25 cellular contexts compared by ENCODE assay signal in the genomic region with DNA sequence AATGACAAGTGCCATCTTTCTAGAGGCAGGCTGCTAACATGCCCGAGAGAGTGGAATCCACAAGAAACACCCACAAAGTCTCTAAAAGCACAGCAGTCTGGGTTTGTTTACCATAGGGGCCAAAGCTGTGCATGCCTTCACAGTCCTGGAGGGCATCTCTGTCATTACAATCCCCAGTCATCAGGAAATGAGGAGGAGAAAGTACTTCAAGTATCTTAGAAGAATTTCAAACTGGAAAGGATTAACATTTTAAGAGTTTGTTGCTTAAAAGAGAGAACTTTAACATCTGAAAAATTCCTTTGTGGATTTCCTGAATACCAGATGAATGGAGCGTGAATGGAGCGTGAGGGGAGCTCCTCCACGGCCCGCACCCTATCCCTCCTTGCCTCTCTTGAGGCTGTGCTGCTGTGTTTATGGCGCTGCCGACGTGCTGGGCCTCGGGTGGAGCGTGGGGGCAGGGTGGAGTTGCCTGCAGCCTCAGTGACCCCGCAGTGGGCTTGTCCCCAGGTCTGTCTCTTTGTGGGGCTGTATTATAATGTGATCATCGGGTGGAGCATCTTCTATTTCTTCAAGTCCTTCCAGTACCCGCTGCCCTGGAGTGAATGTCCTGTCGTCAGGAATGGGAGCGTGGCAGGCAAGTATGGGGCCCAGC. TPM values are rescaled to one million over a fixed set of nuclear protein-coding genes. Genes with fewer than 3 reads are reported as not detected.
DNase-seq lines count a peak whose midpoint lies in the region; ATAC-seq and TF ChIP-seq lines count a peak whose summit lies in the region.
"Had no signal": no experiment of that assay in that cellular context is flagged by ENCODE, and none has a peak within 500 bp of the region (broad histone marks: within the 10 kb centered on the region; RNA-seq: fewer than 3 reads in every experiment).

No MANE protein-coding gene starts in this region.

- H3K4me2 ChIP-seq in IMR-90 (ENCODE audit: low read depth, low read length) (no peak overlapping the region), OCI-LY7 (ENCODE audit: low read length) (no peak overlapping the region)

- H4K5ac ChIP-seq in IMR-90 (ENCODE audit: low read depth, low read length): no peak overlapping the region

- H3K36me3 Mint-ChIP-seq in activated CD8-positive, alpha-beta T cell treated with anti-CD3 and anti-CD28 coated beads, Interleukin-2, amount 10 ng/mL, durations not matched to agents 7 days and 5 days (ENCODE audit: low read depth): no peaks in the 10 kb centered on the region
- H3K36me3 Mint-ChIP-seq: activated naive CD4-positive, alpha-beta T cell treated with anti-CD3 and anti-CD28 coated beads, Interleukin-2, amount 10 ng/mL, durations not matched to agents 7 days and 5 days had no signal

- H3K79me1 ChIP-seq in IMR-90 (ENCODE audit: low read depth in 1 of 2, low read length in 2 of 2): no peaks in the 10 kb centered on the region

- no peak overlapping the region for H2BK15ac ChIP-seq in IMR-90 (ENCODE audit: low read depth, low read length)

- TF ChIP-seq RAD21 in IMR-90 (IDR thresholded peaks at IDR 0.05; ENCODE audit: low read length): no peak

- no peak overlapping the region for H2AK5ac ChIP-seq in IMR-90 (ENCODE audit: low read depth, low read length)

- H3K27me3 ChIP-seq in BE2C: no peaks in the 10 kb centered on the region
- peaks cover 16% of the 10 kb centered on the region; the same call in 1 of the 2 replicates for H3K27me3 ChIP-seq in IMR-90 (ENCODE audit: control insufficient read depth, insufficient read depth, low read length)
- H3K27me3 ChIP-seq: heart left ventricle, MG63, right atrium auricular region had no signal

- H3K27ac ChIP-seq in IMR-90 (ENCODE audit: insufficient read depth, low read length) (no peak overlapping the region), OCI-LY7 (ENCODE audit: low read depth, low read length, poor library complexity, severe bottlenecking) (no peak overlapping the region)
- H3K27ac ChIP-seq: heart left ventricle, right atrium auricular region had no signal

- no peaks in the 10 kb centered on the region for H3K9me1 ChIP-seq in IMR-90 (ENCODE audit: insufficient read depth, low read length)

- no TSS peak for BruUV-seq in IMR-90 (replicated peaks; lab: Mats Ljungman, UMichigan)
- no TSS peak for BruUV-seq in OCI-LY7 (replicated peaks; lab: Mats Ljungman, UMichigan)

- H2AFZ ChIP-seq in IMR-90 (replicated peaks; ENCODE audit: low read length, poor library complexity): no peak overlapping the region
- no peak overlapping the region for H2AFZ ChIP-seq in OCI-LY7 (ENCODE audit: low read length)

- no peak overlapping the region for H3K56ac ChIP-seq in IMR-90 (ENCODE audit: extremely low read depth, insufficient read depth, low read length)

- no peaks in the 10 kb centered on the region for H3K79me2 ChIP-seq in OCI-LY7 (ENCODE audit: insufficient read depth, low read depth, low read length)

- H3K23ac ChIP-seq in IMR-90 (ENCODE audit: low read depth, low read length): no peak overlapping the region

- POLR2A ChIA-PET in IMR-90 (lab: Charles Lee; ENCODE audit: unreplicated experiment): no interaction called here
- POLR2A ChIA-PET in OCI-LY7 (lab: Charles Lee): interaction anchor here (0.7 kb wide), 1 partner anchor 12 kb away, joined by 3 read pairs; no protein-coding TSS in a partner anchor
- POLR2A ChIA-PET in activated CD8-positive, alpha-beta T cell treated with anti-CD3 and anti-CD28 coated beads, Interleukin-2, amount 10 ng/mL, durations not matched to agents 7 days and 5 days (lab: Charles Lee): no interaction called here

- H3K9me2 ChIP-seq in OCI-LY7 (ENCODE audit: insufficient read depth, low read length): no peaks in the 10 kb centered on the region

- no peak overlapping the region for H2BK120ac ChIP-seq in IMR-90 (ENCODE audit: low read depth, low read length)

- 0 out of 2 replicates have a peak, but pooled peaks have one; percentile 6 for TF ChIP-seq CTCF in BE2C (IDR thresholded peaks at IDR 0.05; ENCODE audit: low read depth, low read length)
- 0 out of 2 replicates have a peak, but pooled peaks have one; percentile 10 for TF ChIP-seq CTCF in IMR-90 (conservative IDR thresholded peaks at IDR 0.05; ENCODE audit: low read depth, low read length)
- TF ChIP-seq CTCF in retinal pigment epithelial cell (conservative IDR thresholded peaks at IDR 0.05; ENCODE audit: low read depth, low read length): peak; percentile 23
- no peak for TF ChIP-seq CTCF in OCI-LY7 (conservative IDR thresholded peaks at IDR 0.05; ENCODE audit: low read length)

- no peak overlapping the region for H2AK9ac ChIP-seq in IMR-90 (replicated peaks; ENCODE audit: low read depth, low read length, poor library complexity)

- H3K4me3 Mint-ChIP-seq in activated CD8-positive, alpha-beta T cell treated with anti-CD3 and anti-CD28 coated beads, Interleukin-2, amount 10 ng/mL, durations not matched to agents 7 days and 5 days: no peak overlapping the region
- H3K4me3 Mint-ChIP-seq: activated naive CD4-positive, alpha-beta T cell treated with anti-CD3 and anti-CD28 coated beads, Interleukin-2, amount 10 ng/mL, durations not matched to agents 7 days and 5 days had no signal

- no peak overlapping the region for H3K9ac ChIP-seq in IMR-90 (ENCODE audit: low read depth, low read length)

- CTCF ChIA-PET in IMR-90 (lab: Yijun Ruan, JAX) (no interaction called here), OCI-LY7 (lab: Charles Lee; ENCODE audit: unreplicated experiment) (no interaction called here)
- CTCF ChIA-PET in activated CD8-positive, alpha-beta T cell treated with anti-CD3 and anti-CD28 coated beads, Interleukin-2, amount 10 ng/mL, durations not matched to agents 7 days and 5 days (lab: Charles Lee): no interaction called here

- intact Hi-C loops in IMR-90 (cut with micrococcal nuclease) (no loop called here), OCI-LY7 (cut with micrococcal nuclease; ENCODE audit: unreplicated experiment) (no loop called here)

- H3K36me3 ChIP-seq in BE2C (no peaks in the 10 kb centered on the region), IMR-90 (ENCODE audit: control insufficient read depth, insufficient read depth, low read length) (no peaks in the 10 kb centered on the region), OCI-LY7 (ENCODE audit: insufficient read depth, low read length) (no peaks in the 10 kb centered on the region)
- H3K36me3 ChIP-seq: heart left ventricle, MG63, right atrium auricular region had no signal

- H4K8ac ChIP-seq in IMR-90 (ENCODE audit: low read depth in 2 of 2, low read length in 2 of 2): peak overlapping the region in 1 of 2 experiments; percentile 10; a peak in 1 of 4 replicates

- no peak for DNase-seq in BE2C
- peak; percentile 30 for DNase-seq in IMR-90
- DNase-seq in hepatic stellate cell (ENCODE audit: low spot score): peak; percentile 30
- DNase-seq in retinal pigment epithelial cell (ENCODE audit: low read depth): peak; percentile 33
- DNase-seq in OCI-LY7 (ENCODE audit: low spot score): no peak
- DNase-seq in HPDE6-E6E7 (ENCODE audit: extremely low spot score): no peak
- DNase-seq in activated CD8-positive, alpha-beta T cell treated with anti-CD3 and anti-CD28 coated beads, Interleukin-2, amount 10 ng/mL, durations not matched to agents 7 days and 5 days: no peak
- DNase-seq: activated naive CD4-positive, alpha-beta T cell treated with anti-CD3 and anti-CD28 coated beads, Interleukin-2, amount 10 ng/mL, durations not matched to agents 7 days and 5 days; activated T-cell treated with anti-CD3 and anti-CD28 coated beads, Interleukin-2, amount 50 U/mL, for 48 hours; COR-L47; effector CD8-positive, alpha-beta T cell; GOT3; heart left ventricle; left ventricle myocardium superior; MG63; mucosa of descending colon; NCI-H1436 treated with DMSO at 0.1 percent for 48 hours; NCI-H2171; NCI-H526 treated with DMSO at 0.1 percent for 48 hours; stimulated activated CD4-positive, alpha-beta T cell treated with anti-CD3 and anti-CD28 coated beads, Interleukin-15, amount 100 ng/mL, for 24 hours; substantia nigra; T1000 had no signal

- in situ Hi-C loops in IMR-90 (cut with MboI; ENCODE audit: low sequenced_read_pairs): no loop called here

- H3K27ac Mint-ChIP-seq in activated CD8-positive, alpha-beta T cell treated with anti-CD3 and anti-CD28 coated beads, Interleukin-2, amount 10 ng/mL, durations not matched to agents 7 days and 5 days: no peak overlapping the region
- H3K27ac Mint-ChIP-seq: activated naive CD4-positive, alpha-beta T cell treated with anti-CD3 and anti-CD28 coated beads, Interleukin-2, amount 10 ng/mL, durations not matched to agents 7 days and 5 days had no signal

- H3K4me3 ChIP-seq in BE2C (ENCODE audit: low read depth, low read length): no peak overlapping the region
- H3K4me3 ChIP-seq in IMR-90 (ENCODE audit: insufficient read depth, low read depth, low read length): no peak overlapping the region
- no peak overlapping the region for H3K4me3 ChIP-seq in retinal pigment epithelial cell (ENCODE audit: low read length)
- no peak overlapping the region for H3K4me3 ChIP-seq in OCI-LY7 (ENCODE audit: low read depth, low read length, poor library complexity, severe bottlenecking)
- H3K4me3 ChIP-seq: heart left ventricle, MG63, mucosa of descending colon, right atrium auricular region had no signal

- H3K9me3 ChIP-seq in BE2C: no peaks in the 10 kb centered on the region
- H3K9me3 ChIP-seq in IMR-90 (ENCODE audit: control insufficient read depth, insufficient read depth, low read length): peaks cover 1% of the 10 kb centered on the region; the same call in 1 of the 2 replicates
- no peaks in the 10 kb centered on the region for H3K9me3 ChIP-seq in OCI-LY7 (ENCODE audit: low read length)
- H3K9me3 ChIP-seq: mucosa of descending colon, right atrium auricular region had no signal

- no peak overlapping the region for H3K14ac ChIP-seq in IMR-90 (replicated peaks; ENCODE audit: low read depth, low read length)

- ATAC-seq in IMR-90 (ENCODE audit: low read depth): peak; percentile 83
- no peak for ATAC-seq in GM18498 (IDR thresholded peaks at IDR 0.05; ENCODE audit: unreplicated experiment)
- no peak for ATAC-seq in activated CD8-positive, alpha-beta T cell treated with anti-CD3 and anti-CD28 coated beads, Interleukin-2, amount 10 ng/mL, durations not matched to agents 7 days and 5 days
- ATAC-seq: activated CD4-positive, CD25-positive, alpha-beta regulatory T cell treated with anti-CD3 and anti-CD28 coated beads, Interleukin-2, amount 50 U/mL, for 24 hours; heart left ventricle; left ventricle myocardium superior; mucosa of descending colon had no signal

- peak overlapping the region; percentile 46 for H2BK5ac ChIP-seq in IMR-90 (ENCODE audit: low read depth, low read length, poor library complexity, severe bottlenecking)

- H4K20me1 ChIP-seq in IMR-90 (ENCODE audit: insufficient read depth, low read length) (no peaks in the 10 kb centered on the region), OCI-LY7 (ENCODE audit: insufficient read depth, low read length) (no peaks in the 10 kb centered on the region)

- no peak overlapping the region for H3K4ac ChIP-seq in IMR-90 (ENCODE audit: low read depth, low read length)

- H3K9me3 Mint-ChIP-seq in activated CD8-positive, alpha-beta T cell treated with anti-CD3 and anti-CD28 coated beads, Interleukin-2, amount 10 ng/mL, durations not matched to agents 7 days and 5 days (ENCODE audit: insufficient read depth): no peaks in the 10 kb centered on the region
- H3K9me3 Mint-ChIP-seq: activated naive CD4-positive, alpha-beta T cell treated with anti-CD3 and anti-CD28 coated beads, Interleukin-2, amount 10 ng/mL, durations not matched to agents 7 days and 5 days had no signal

- H3K27me3 Mint-ChIP-seq in activated CD8-positive, alpha-beta T cell treated with anti-CD3 and anti-CD28 coated beads, Interleukin-2, amount 10 ng/mL, durations not matched to agents 7 days and 5 days (ENCODE audit: low read depth): peaks cover 7% of the 10 kb centered on the region

- H3K18ac ChIP-seq in IMR-90 (ENCODE audit: low read depth, low read length): no peak overlapping the region

- H4K91ac ChIP-seq in IMR-90 (ENCODE audit: insufficient read depth, low read depth, low read length): no peak overlapping the region

- no peak overlapping the region for H2BK20ac ChIP-seq in IMR-90 (ENCODE audit: low read depth, low read length)

- H3K4me1 ChIP-seq in BE2C (peaks cover 38% of the 10 kb centered on the region), IMR-90 (ENCODE audit: control insufficient read depth, insufficient read depth, low read length) (peaks cover 7% of the 10 kb centered on the region), OCI-LY7 (ENCODE audit: insufficient read depth, low read length, poor library complexity, severe bottlenecking) (no peaks in the 10 kb centered on the region)

- no peak for TF ChIP-seq POLR2A in IMR-90 (IDR thresholded peaks at IDR 0.05; ENCODE audit: low read depth, low read length)

- WGBS in IMR-90 (ENCODE audit: extremely low coverage in 2 of 2, insufficient read length in 1 of 2), 2 experiments: no CpG with 5 or more reads among the region's 15 CpGs

- dilution Hi-C loops in IMR-90 (cut with HindIII; ENCODE audit: low sequenced_read_pairs, unreplicated experiment): no loop called here

- no peaks in the 10 kb centered on the region for H3K4me1 Mint-ChIP-seq in activated CD8-positive, alpha-beta T cell treated with anti-CD3 and anti-CD28 coated beads, Interleukin-2, amount 10 ng/mL, durations not matched to agents 7 days and 5 days (ENCODE audit: low read depth)
- H3K4me1 Mint-ChIP-seq: activated naive CD4-positive, alpha-beta T cell treated with anti-CD3 and anti-CD28 coated beads, Interleukin-2, amount 10 ng/mL, durations not matched to agents 7 days and 5 days had no signal

RNA-seq across cellular contexts. Expression of a gene that starts 23.3 kb away (rescaled TPM):
- 15.5 TPM for polyA plus RNA-seq in BE2C (2012; ENCODE audit: insufficient read depth, insufficient read length, low read depth)
- 0.54 and 0.83 TPM in 2 replicates for total RNA-seq in IMR-90 (2012; rRNA removed)
- 0.82 and 1.8 TPM in 2 replicates for polyA plus RNA-seq in IMR-90 (2012; rRNA removed)
- 0.38 and 0.54 TPM in 2 replicates for polyA plus RNA-seq in IMR-90 (2012; cell fraction: cytosol; rRNA removed)
- polyA plus RNA-seq in IMR-90 (2012; cell fraction: nucleus; rRNA removed; ENCODE audit: low replicate concordance): 0.87 and 2.2 TPM in 2 replicates
- not detected in 2 replicates for total RNA-seq in OCI-LY7 (2014; rRNA removed; shearing (Covaris generic))
- total RNA-seq in OCI-LY7 (2022): not detected in 2 replicates
- not detected for total RNA-seq in activated CD8-positive, alpha-beta T cell treated with anti-CD3 and anti-CD28 coated beads, Interleukin-2, amount 10 ng/mL, durations not matched to agents 7 days and 5 days
- total RNA-seq: left ventricle myocardium superior, right atrium auricular region had no signal

RNA-seq across cellular contexts. Expression of a gene that starts 36.5 kb away (rescaled TPM):
- polyA plus RNA-seq in BE2C (2012; ENCODE audit: insufficient read depth, insufficient read length, low read depth): 3.6 TPM
- total RNA-seq in IMR-90 (2012; rRNA removed) (0.18 and 0.28 TPM in 2 replicates), OCI-LY7 (2022) (17.8 and 18.5 TPM in 2 replicates)
- polyA plus RNA-seq in IMR-90 (2012; rRNA removed): 1.9 and 2.3 TPM in 2 replicates
- 1.3 and 2.1 TPM in 2 replicates for polyA plus RNA-seq in IMR-90 (2012; cell fraction: cytosol; rRNA removed)
- polyA plus RNA-seq in IMR-90 (2012; cell fraction: nucleus; rRNA removed; ENCODE audit: low replicate concordance): 2.6 and 5.8 TPM in 2 replicates
- 3.9 and 5.6 TPM in 2 replicates for total RNA-seq in OCI-LY7 (2014; rRNA removed; shearing (Covaris generic))
- 1 to 10 TPM; 7.5 to 8.3 TPM for total RNA-seq in activated CD8-positive, alpha-beta T cell treated with anti-CD3 and anti-CD28 coated beads, Interleukin-2, amount 10 ng/mL, durations not matched to agents 7 days and 5 days

Comparison
In these comparisons a context has a peak if more than half of its experiments do, and no peak if none do; other contexts are left out.
1. DNase-seq: peak in IMR-90 (single experiment), hepatic stellate cell (single experiment) and retinal pigment epithelial cell (single experiment); none in BE2C (single experiment), OCI-LY7 (single experiment), HPDE6-E6E7 (single experiment) and activated CD8-positive, alpha-beta T cell treated with anti-CD3 and anti-CD28 coated beads, Interleukin-2, amount 10 ng/mL, durations not matched to agents 7 days and 5 days (single experiment).